Comparison of ENCODE assay signal across 13 cellular contexts in genomic region chr2:54577035-54577434, GRCh38.
DNase-seq lines count a peak whose midpoint lies in the region; ATAC-seq, FAIRE-seq and TF ChIP-seq lines count a peak whose summit lies in the region.
"Had no signal": no experiment of that assay in that cellular context is flagged by ENCODE, and none has a peak within 500 bp of the region (broad histone marks: within the 10 kb centered on the region; RNA-seq: fewer than 3 reads in every experiment).

No MANE protein-coding gene starts in this region.

- peak overlapping the region in 3 of 5 experiments; percentile 20 to 86 (median 63) for H3K27ac Mint-ChIP-seq in brain

- H3K4me1 ChIP-seq in pancreas, result peaks cover 77 to 96% (median 87%) of the 10 kb centered on the region in 3 donors

- no peak for FAIRE-seq in pancreas (lab: Jason Lieb, UNC)
- FAIRE-seq: GM12891 had no signal

- DNase-seq in NCI-H510A treated with DMSO at 0.1 percent for 48 hours (lab: John Stamatoyannopoulos, UW) (peak; percentile 39), NCI-H510A (lab: John Stamatoyannopoulos, UW) (no peak), NCI-H2029 (lab: John Stamatoyannopoulos, UW) (peak; percentile 63), pancreas (peak; percentile 83 to 91 (median 87)), NCI-H1930 (lab: John Stamatoyannopoulos, UW) (no peak), activated gamma-delta T cell (lab: John Stamatoyannopoulos, UW) (no peak)
- DNase-seq: ACHN, H7, IMR-90, psoas muscle had no signal

- H3K4me3 ChIP-seq in pancreas, result no peak overlapping the region
- H3K4me3 ChIP-seq: psoas muscle had no signal

- H3K36me3 Mint-ChIP-seq in brain, result peaks cover 14% of the 10 kb centered on the region

- intact Hi-C loops in pancreas (cut with DNase I), result no loop called here

- TF ChIP-seq CTCF in brain (conservative IDR thresholded peaks at IDR 0.05), result no peak
- no peak for TF ChIP-seq CTCF in pancreas (IDR thresholded peaks at IDR 0.05)

- H3K36me3 ChIP-seq in pancreas, result no peaks in the 10 kb centered on the region

- H3K4me1 Mint-ChIP-seq in brain, result peaks cover 88% of the 10 kb centered on the region

- H3K9me3 Mint-ChIP-seq in brain, result no peaks in the 10 kb centered on the region

- ATAC-seq in pancreas, result peak; percentile 44 to 62 (median 54)
- ATAC-seq in GM21528 (IDR thresholded peaks at IDR 0.05; ENCODE audit: low FRiP score, unreplicated experiment), result no peak

- 2 to 10% methylated on average over 3 of the region's 3 CpGs for WGBS in pancreas, 2 donors

- H3K27ac ChIP-seq in pancreas, result peak overlapping the region; percentile 17 to 94 (median 44)

- no peaks in the 10 kb centered on the region for H3K9me3 ChIP-seq in pancreas
- H3K9me3 ChIP-seq: psoas muscle had no signal

- no peaks in the 10 kb centered on the region for H3K27me3 ChIP-seq in pancreas

- peak overlapping the region in 1 of 5 experiments; percentile 6 for H3K4me3 Mint-ChIP-seq in brain

- peaks cover 4% of the 10 kb centered on the region for H3K27me3 Mint-ChIP-seq in brain

Comparison
In these comparisons a context has a peak if more than half of its experiments do, and no peak if none do; other contexts are left out.
1. DNase-seq: peak in NCI-H510A treated with DMSO at 0.1 percent for 48 hours (single experiment), NCI-H2029 (single experiment) and pancreas (6 of 6); none in NCI-H510A (single experiment), NCI-H1930 (0 of 2) and activated gamma-delta T cell (single experiment).